Comparison of ENCODE assay signal across 22 cellular contexts in the genomic region with DNA sequence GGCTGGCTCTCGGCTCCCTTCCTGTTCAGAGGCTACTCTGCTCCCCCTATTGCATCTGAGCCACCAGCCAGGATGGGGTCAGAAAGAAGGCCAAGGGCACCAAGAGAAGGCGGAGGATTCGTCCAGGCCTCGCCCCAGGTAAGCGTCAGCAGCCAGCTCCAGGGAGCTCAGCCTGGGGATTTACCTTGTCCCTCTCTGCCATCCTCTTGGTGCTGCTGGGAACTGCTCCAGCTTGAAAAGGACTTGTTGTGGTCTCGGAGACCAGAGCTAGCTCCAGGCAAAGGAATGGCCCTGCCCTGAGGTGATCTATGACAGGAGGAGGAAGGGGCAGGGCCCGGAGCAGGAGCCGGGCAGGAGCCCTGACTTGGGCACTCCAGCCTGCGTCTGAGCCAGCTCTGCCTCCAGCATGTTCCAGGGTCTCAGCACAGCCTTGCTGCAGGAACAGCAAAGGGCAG.
DNase-seq lines count a peak whose midpoint lies in the region; ATAC-seq and TF ChIP-seq lines count a peak whose summit lies in the region.
"Had no signal": no experiment of that assay in that cellular context is flagged by ENCODE, and none has a peak within 500 bp of the region (broad histone marks: within the 10 kb centered on the region; RNA-seq: fewer than 3 reads in every experiment).

No MANE protein-coding gene starts in this region.

- WGBS in GM23248 (ENCODE audit: low coverage in 1 of 2, low lambda C conversion rate in 2 of 2, missing lambda C conversion rate in 2 of 2), 2 experiments, result 85 to 89% methylated on average over 9 of the region's 9 CpGs

- H3K4me3 ChIP-seq in H7 (ENCODE audit: insufficient read depth, low read depth, low read length), result no peak overlapping the region
- H3K4me3 ChIP-seq in GM23248, result no peak overlapping the region
- H3K4me3 ChIP-seq: BLaER1, neural progenitor cell, transverse colon had no signal

- no peak overlapping the region for H3K4me2 ChIP-seq in GM23248 (ENCODE audit: unreplicated experiment)
- H3K4me2 ChIP-seq: BLaER1, neural progenitor cell had no signal

- H3K4me1 Mint-ChIP-seq in progenitor cell of endocrine pancreas (ENCODE audit: low read depth), result peaks cover 12% of the 10 kb centered on the region

- H3K9me3 ChIP-seq in GM23248 (ENCODE audit: low read depth), result no peaks in the 10 kb centered on the region
- H3K9me3 ChIP-seq: BLaER1, transverse colon had no signal

- H2AFZ ChIP-seq in GM23248, result no peak overlapping the region
- H2AFZ ChIP-seq: neural progenitor cell had no signal

- no peaks in the 10 kb centered on the region for H3F3A ChIP-seq in GM23248 (ENCODE audit: insufficient read depth)

- H3K4me3 Mint-ChIP-seq in progenitor cell of endocrine pancreas (ENCODE audit: low read depth), result no peak overlapping the region
- H3K4me3 Mint-ChIP-seq: activated CD4-positive, alpha-beta T cell treated with anti-CD3 and anti-CD28 coated beads for 36 hours; activated naive CD8-positive, alpha-beta T cell treated with anti-CD3 and anti-CD28 coated beads, Interleukin-2, amount 50 U/mL, for 24 hours; neural progenitor cell had no signal

- peak; percentile 27 for DNase-seq in DMS79 (lab: John Stamatoyannopoulos, UW)
- DNase-seq in H7, result peak; percentile 59
- peak; percentile 64 for DNase-seq in left lobe of liver (ENCODE audit: low spot score)
- DNase-seq in progenitor cell of endocrine pancreas (ENCODE audit: low spot score, unreplicated experiment), result no peak
- DNase-seq in GM23248, result no peak
- no peak for DNase-seq in kidney glomerular epithelial cell (lab: John Stamatoyannopoulos, UW)
- DNase-seq: activated CD4-positive, alpha-beta T cell treated with anti-CD3 and anti-CD28 coated beads for 36 hours; activated gamma-delta T cell; activated naive CD8-positive, alpha-beta T cell treated with anti-CD3 and anti-CD28 coated beads, Interleukin-2, amount 50 U/mL, for 24 hours; activated T-cell treated with anti-CD3 and anti-CD28 coated beads for 4 hours; COR-L47; NCI-H1105; NCI-H1930; NCI-H526 treated with DMSO at 0.1 percent for 48 hours; RPMI8226; stimulated activated CD4-positive, alpha-beta T cell treated with anti-CD3 and anti-CD28 coated beads, Interleukin-2, amount 100 ng/mL, for 24 hours; T-helper 2 cell; transverse colon had no signal

- no peak overlapping the region for H3K27ac ChIP-seq in GM23248
- H3K27ac ChIP-seq: BLaER1, neural progenitor cell, transverse colon had no signal

- TF ChIP-seq CTCF in progenitor cell of endocrine pancreas (IDR thresholded peaks at IDR 0.05; ENCODE audit: unreplicated experiment), result no peak

- no peak overlapping the region for H3K9ac ChIP-seq in GM23248
- H3K9ac ChIP-seq: BLaER1, neural progenitor cell had no signal

- peaks cover 21% of the 10 kb centered on the region for H3K36me3 ChIP-seq in H7 (replicated peaks; ENCODE audit: control insufficient read depth, insufficient read depth, low read length)
- peaks cover 18% of the 10 kb centered on the region for H3K36me3 ChIP-seq in GM23248 (ENCODE audit: low read depth)
- H3K36me3 ChIP-seq: neural progenitor cell had no signal

- H3K9me3 Mint-ChIP-seq in progenitor cell of endocrine pancreas (ENCODE audit: low read depth), result no peaks in the 10 kb centered on the region
- H3K9me3 Mint-ChIP-seq: activated naive CD8-positive, alpha-beta T cell treated with anti-CD3 and anti-CD28 coated beads, Interleukin-2, amount 50 U/mL, for 24 hours; neural progenitor cell had no signal

- no peaks in the 10 kb centered on the region for H4K20me1 ChIP-seq in GM23248 (ENCODE audit: insufficient read depth)

- peak overlapping the region; percentile 52 for H3K27ac Mint-ChIP-seq in progenitor cell of endocrine pancreas
- H3K27ac Mint-ChIP-seq: activated CD4-positive, alpha-beta T cell treated with anti-CD3 and anti-CD28 coated beads for 36 hours; activated naive CD8-positive, alpha-beta T cell treated with anti-CD3 and anti-CD28 coated beads, Interleukin-2, amount 50 U/mL, for 24 hours; neural progenitor cell had no signal

- H3K36me3 Mint-ChIP-seq in progenitor cell of endocrine pancreas (ENCODE audit: insufficient read depth), result peaks cover 5% of the 10 kb centered on the region

- in situ Hi-C loops in GM23248 (cut with MboI), result loop anchor here (10.0 kb wide), 1 partner anchor 165 kb away; a partner anchor contains a TSS

- no peak for ATAC-seq in left lobe of liver
- ATAC-seq in HG03565 (IDR thresholded peaks at IDR 0.05; ENCODE audit: unreplicated experiment), result no peak
- ATAC-seq: activated CD4-positive, alpha-beta T cell treated with anti-CD3 and anti-CD28 coated beads for 36 hours; activated naive CD8-positive, alpha-beta T cell treated with anti-CD3 and anti-CD28 coated beads, Interleukin-2, amount 50 U/mL, for 24 hours; right cardiac atrium had no signal

- no peaks in the 10 kb centered on the region for H3K4me1 ChIP-seq in GM23248 (ENCODE audit: insufficient read depth)

- no peaks in the 10 kb centered on the region for H3K27me3 Mint-ChIP-seq in progenitor cell of endocrine pancreas
- H3K27me3 Mint-ChIP-seq: activated CD4-positive, alpha-beta T cell treated with anti-CD3 and anti-CD28 coated beads for 36 hours; activated naive CD8-positive, alpha-beta T cell treated with anti-CD3 and anti-CD28 coated beads, Interleukin-2, amount 50 U/mL, for 24 hours had no signal

- no peaks in the 10 kb centered on the region for H3K9me2 ChIP-seq in GM23248 (ENCODE audit: insufficient read depth)

- no peaks in the 10 kb centered on the region for H3K27me3 ChIP-seq in H7 (ENCODE audit: control insufficient read depth, insufficient read depth, low read length)
- no peaks in the 10 kb centered on the region for H3K27me3 ChIP-seq in GM23248 (replicated peaks; ENCODE audit: insufficient read depth)
- H3K27me3 ChIP-seq: BLaER1, neural progenitor cell, transverse colon had no signal

- H3K79me2 ChIP-seq in GM23248 (ENCODE audit: insufficient read depth), result no peaks in the 10 kb centered on the region

Comparison
In these comparisons a context has a peak if more than half of its experiments do, and no peak if none do; other contexts are left out.
1. DNase-seq: peak in DMS79 (single experiment), H7 (single experiment) and left lobe of liver (single experiment); none in progenitor cell of endocrine pancreas (single experiment), GM23248 (single experiment) and kidney glomerular epithelial cell (single experiment).